Comparison of ENCODE assay signal across 1 cellular context in the genomic region with DNA sequence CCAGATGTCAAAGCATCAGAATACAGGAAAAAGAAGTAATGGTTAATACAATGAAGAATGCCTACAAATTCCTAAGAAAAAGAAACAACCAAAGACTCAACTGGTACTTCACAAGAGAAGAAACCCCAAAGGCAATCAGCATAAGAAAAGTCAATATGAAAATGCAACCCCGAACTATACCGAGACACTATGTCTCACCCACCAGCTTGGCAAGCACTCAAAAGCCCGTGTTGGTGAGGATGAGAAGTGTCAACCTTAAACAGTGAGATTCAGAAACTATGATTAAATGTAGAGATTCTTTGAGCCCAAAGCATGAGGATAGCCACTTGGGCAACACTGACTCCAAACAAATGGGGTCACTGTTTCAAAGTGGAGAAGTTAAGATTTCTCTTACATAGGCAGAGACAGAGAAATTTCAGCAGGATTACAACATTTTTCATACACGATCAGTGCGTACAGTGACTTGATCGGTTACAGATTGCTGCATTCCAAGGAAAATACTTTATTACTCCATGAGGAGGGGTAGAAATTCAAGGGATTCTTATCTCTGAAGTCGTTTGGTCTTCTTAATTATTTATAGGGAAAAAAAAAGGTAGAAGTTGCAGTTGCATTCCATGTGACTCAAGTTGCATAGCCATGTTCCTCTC.
TF ChIP-seq lines count a peak whose summit lies in the region.

No MANE protein-coding gene starts in this region.

TF ChIP-seq in GM12878, 131 proteins besides CTCF, POLR2A, EP300 and RAD21 (continued from another document):
- TF ChIP-seq BHLHE40 (IDR thresholded peaks at IDR 0.05; ENCODE audit: borderline replicate concordance in 1 of 2, low read depth in 2 of 2, low read length in 1 of 2) (peak in 1 of 2 experiments; percentile 10; a peak in 1 of 4 replicates), TBL1XR1 (IDR thresholded peaks at IDR 0.05; ENCODE audit: low read depth, low read length) (no peak), TCF3 (IDR thresholded peaks at IDR 0.05; ENCODE audit: borderline replicate concordance, insufficient read depth, low read depth, low read length) (no peak), YBX1 (IDR thresholded peaks at IDR 0.05) (no peak), ESRRA (IDR thresholded peaks at IDR 0.05; ENCODE audit: low read length) (no peak)
